8 cellular contexts compared by ENCODE assay signal in the genomic region with DNA sequence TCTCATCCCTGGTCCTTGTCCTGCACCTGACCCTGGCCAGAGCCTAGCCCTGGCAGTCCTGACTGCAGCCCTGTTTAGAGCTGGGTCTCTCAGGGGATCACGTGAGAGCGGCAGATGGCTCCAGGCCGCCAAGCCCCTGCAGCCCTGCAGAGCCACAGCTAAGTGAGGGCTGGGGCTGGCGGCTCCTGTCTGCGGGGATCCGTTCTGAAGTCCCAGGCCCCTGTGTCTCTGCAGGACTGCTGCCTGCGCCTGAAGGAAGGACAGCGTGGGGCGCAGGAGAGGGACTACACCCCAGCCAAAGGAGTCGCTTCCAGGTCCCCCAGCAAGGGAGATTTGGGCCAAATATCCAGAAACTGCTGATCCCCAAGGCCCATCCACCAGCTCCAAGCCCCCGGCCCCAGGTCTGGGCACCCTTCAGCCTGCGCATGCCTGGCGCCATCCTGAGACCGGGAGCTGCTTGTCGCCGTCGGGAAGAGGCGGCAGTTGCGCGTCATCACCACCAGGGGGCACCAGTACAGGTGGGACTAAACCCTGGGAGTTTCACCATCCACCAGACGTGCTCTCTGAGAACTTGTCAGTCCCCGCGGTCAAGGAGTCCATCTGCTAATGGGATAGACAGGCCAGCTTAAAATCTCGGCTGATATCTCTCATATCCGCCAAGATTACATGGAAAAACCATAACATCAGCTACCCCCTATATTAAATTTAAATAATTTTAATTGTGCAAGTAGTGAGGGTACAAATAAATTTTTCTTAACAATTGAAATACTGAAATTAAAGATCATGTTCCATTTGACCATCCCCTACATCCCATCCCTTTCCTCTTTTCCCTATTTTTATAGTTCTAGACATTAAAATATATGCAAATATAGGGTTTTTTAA. TPM values are rescaled to one million over a fixed set of nuclear protein-coding genes. Genes with fewer than 3 reads are reported as not detected.
A peak's percentile ranks its signal among the peaks of the same experiment; 100 is the strongest.
DNase-seq lines count a peak whose midpoint lies in the region; ATAC-seq, FAIRE-seq and TF ChIP-seq lines count a peak whose summit lies in the region.

No MANE protein-coding gene starts in this region.

- TF ChIP-seq POLR2A in K562 (conservative IDR thresholded peaks at IDR 0.05), result no peak

- in situ Hi-C loops in K562 (cut with MboI), result no loop called here

- no TSS peak for BruUV-seq in K562 (replicated peaks; lab: Mats Ljungman, UMichigan)

- peak; percentile 34 to 71; a peak in 2 of 4 replicates for TF ChIP-seq RAD21 in K562 (CRISPR knock-in tag; conservative IDR thresholded peaks at IDR 0.05 in 1 of 2, IDR thresholded peaks at IDR 0.05 in 1 of 2)

- H3K4me3 ChIP-seq in K562, result no peak overlapping the region
- H3K4me3 ChIP-seq in iPS-20b (ENCODE audit: low read length), result peak overlapping the region; percentile 64; the same call in 1 of the 2 replicates

- H3K36me3 ChIP-seq in K562 (ENCODE audit: control insufficient read depth, insufficient read depth, low read length) (no peaks in the 10 kb centered on the region), iPS-20b (ENCODE audit: insufficient read depth, low read depth, low read length) (no peaks in the 10 kb centered on the region)

- no peaks in the 10 kb centered on the region for H4K20me1 ChIP-seq in K562 (replicated peaks; ENCODE audit: control insufficient read depth, insufficient read depth, low read length)

- TF ChIP-seq EP300 in K562 (IDR thresholded peaks at IDR 0.05; ENCODE audit: low read length), result no peak

- H3K9me3 ChIP-seq in K562 (replicated peaks; ENCODE audit: control insufficient read depth, insufficient read depth, low read depth, low read length) (no peaks in the 10 kb centered on the region), iPS-20b (ENCODE audit: insufficient read depth, low read depth, low read length) (no peaks in the 10 kb centered on the region)

- ATAC-seq in HG02642 (IDR thresholded peaks at IDR 0.05; ENCODE audit: poor library complexity, unreplicated experiment) (peak; percentile 82), K562 (peak; percentile 94)

- POLR2A ChIA-PET in K562 (lab: Yijun Ruan, JAX), result interaction anchor here (0.6 to 1.6 kb wide), 3 partner anchors 8 to 89 kb away, joined by 3 to 5 read pairs (median 3); no protein-coding TSS in a partner anchor

- H3K4me1 ChIP-seq in K562 (replicated peaks in 1 of 2; ENCODE audit: control insufficient read depth in 2 of 2, insufficient read depth in 2 of 2, low read length in 2 of 2) (peaks cover 0 to 19% of the 10 kb centered on the region in 2 experiments; a peak in 3 of 5 replicates), iPS-20b (ENCODE audit: insufficient read depth, low read length) (no peaks in the 10 kb centered on the region)

- DNase-seq in NCI-H1417 (lab: John Stamatoyannopoulos, UW) (peak; percentile 66 to 81 (median 71)), NCI-H1417 treated with DMSO at 0.1 percent for 48 hours (lab: John Stamatoyannopoulos, UW) (no peak), NCI-H128 (lab: John Stamatoyannopoulos, UW; ENCODE audit: unreplicated experiment) (peak; percentile 24), T-helper 2 cell (peak in 3 of 5 experiments; percentile 32 to 43 (median 33)), K562 (ENCODE audit: extremely low read depth in 1 of 4, low spot score in 3 of 4) (peak; percentile 83 to 90 (median 90))
- DNase-seq in stimulated activated CD4-positive, alpha-beta T cell treated with anti-CD3 and anti-CD28 coated beads, Interleukin-12 subunit alpha, Interleukin-12 subunit beta, amount 100 ng/mL, for 4 hours, result peak; percentile 63

- no peaks in the 10 kb centered on the region for H3K27me3 ChIP-seq in K562 (ENCODE audit: control insufficient read depth in 2 of 2, insufficient read depth in 2 of 2, low read length in 2 of 2)
- peaks cover 9% of the 10 kb centered on the region; the same call in 1 of the 2 replicates for H3K27me3 ChIP-seq in iPS-20b (ENCODE audit: insufficient read depth, low read length)

- H3K9ac ChIP-seq in K562 (ENCODE audit: insufficient read depth in 1 of 2, low read depth in 2 of 2, low read length in 2 of 2), result peak overlapping the region in 1 of 2 experiments; percentile 69; a peak in 1 of 4 replicates
- H3K9ac ChIP-seq in iPS-20b (ENCODE audit: low read depth, low read length), result peak overlapping the region; percentile 78; the same call in 1 of the 2 replicates

- 13% methylated on average over 22 of the region's 25 CpGs for WGBS in K562 (ENCODE audit: insufficient coverage, low coverage, missing lambda C conversion rate)

- peak overlapping the region; percentile 58; the same call in 1 of the 2 replicates for H3K4me2 ChIP-seq in K562 (ENCODE audit: insufficient read depth, low read length)

- CTCF ChIA-PET in K562 (lab: Yijun Ruan, JAX; ENCODE audit: low intra/inter-chr PET ratio), result interaction anchor here (0.7 to 1.0 kb wide), 2 partner anchors 9 to 138 kb away, joined by 5 read pairs; no protein-coding TSS in a partner anchor

- peak overlapping the region; percentile 75 for H2AFZ ChIP-seq in K562 (ENCODE audit: low read depth, low read length)

- TF ChIP-seq CTCF in K562 (IDR thresholded peaks at IDR 0.05 in 2 of 3, conservative IDR thresholded peaks at IDR 0.05 in 1 of 3; ENCODE audit: insufficient read depth in 2 of 3, low read depth in 1 of 3, low read length in 3 of 3), result peak; percentile 94 to 97 (median 95)

- peak; percentile 84 for FAIRE-seq in K562 (lab: Jason Lieb, UNC)

- H3K27ac ChIP-seq in K562 (ENCODE audit: extremely low read depth, low read depth, low read length), result no peak overlapping the region
- peak overlapping the region; percentile 67 for H3K27ac ChIP-seq in iPS-20b (ENCODE audit: low read length)

- H3K79me2 ChIP-seq in K562 (ENCODE audit: control insufficient read depth, insufficient read depth, low read length), result no peaks in the 10 kb centered on the region

- H3K9me1 ChIP-seq in K562 (ENCODE audit: control insufficient read depth, insufficient read depth, low read length), result no peaks in the 10 kb centered on the region

- intact Hi-C loops in K562 (cut with micrococcal nuclease), result loop anchor here (1.0 to 2.0 kb wide), 2 partner anchors 23 to 36 kb away; no protein-coding TSS in a partner anchor

TF ChIP-seq in K562, 482 proteins besides CTCF, POLR2A, EP300 and RAD21 (continues in another document):
- TF ChIP-seq HSF4 (CRISPR knock-in tag; IDR thresholded peaks at IDR 0.05; ENCODE audit: borderline replicate concordance) (no peak), CREM (IDR thresholded peaks at IDR 0.05; ENCODE audit: low read depth) (peak; percentile 96), NRF1 (conservative IDR thresholded peaks at IDR 0.05 in 1 of 2, IDR thresholded peaks at IDR 0.05 in 1 of 2) (peak; percentile 93 to 94), MEIS2 (IDR thresholded peaks at IDR 0.05; ENCODE audit: partially characterized antibody) (peak; percentile 45)
- TF ChIP-seq, protein P1, sequence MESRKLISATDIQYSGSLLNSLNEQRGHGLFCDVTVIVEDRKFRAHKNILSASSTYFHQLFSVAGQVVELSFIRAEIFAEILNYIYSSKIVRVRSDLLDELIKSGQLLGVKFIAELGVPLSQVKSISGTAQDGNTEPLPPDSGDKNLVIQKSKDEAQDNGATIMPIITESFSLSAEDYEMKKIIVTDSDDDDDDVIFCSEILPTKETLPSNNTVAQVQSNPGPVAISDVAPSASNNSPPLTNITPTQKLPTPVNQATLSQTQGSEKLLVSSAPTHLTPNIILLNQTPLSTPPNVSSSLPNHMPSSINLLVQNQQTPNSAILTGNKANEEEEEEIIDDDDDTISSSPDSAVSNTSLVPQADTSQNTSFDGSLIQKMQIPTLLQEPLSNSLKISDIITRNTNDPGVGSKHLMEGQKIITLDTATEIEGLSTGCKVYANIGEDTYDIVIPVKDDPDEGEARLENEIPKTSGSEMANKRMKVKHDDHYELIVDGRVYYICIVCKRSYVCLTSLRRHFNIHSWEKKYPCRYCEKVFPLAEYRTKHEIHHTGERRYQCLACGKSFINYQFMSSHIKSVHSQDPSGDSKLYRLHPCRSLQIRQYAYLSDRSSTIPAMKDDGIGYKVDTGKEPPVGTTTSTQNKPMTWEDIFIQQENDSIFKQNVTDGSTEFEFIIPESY (CRISPR knock-in tag; IDR thresholded peaks at IDR 0.05), result peak; percentile 30; the same call in 1 of the 2 replicates

RNA-seq across cellular contexts. Expression of a gene that starts 25.1 kb away (rescaled TPM):
- total RNA-seq in K562 (2011; cell fraction: chromatin; rRNA removed; ENCODE audit: low replicate concordance), result not detected in 2 replicates
- total RNA-seq in K562 (2011; cell fraction: nucleolus; rRNA removed), result not detected in 2 replicates
- total RNA-seq in K562 (2011; cell fraction: nucleoplasm; rRNA removed), result not detected in 2 replicates
- total RNA-seq in K562 (2014; rRNA removed), result 0.61 TPM in 1 of 2 replicates, not detected in the other
- not detected in 2 replicates for total RNA-seq in K562 (2014; rRNA removed; fragmentation: Illumina TruSeq; extraction: Trizol)
- total RNA-seq in K562 (2015; rRNA removed; fragmentation: Illumina TruSeq; extraction: Trizol), result not detected in 2 replicates
- total RNA-seq in K562 (2021), result not detected in 2 replicates
- polyA plus RNA-seq in K562 (2011; rRNA removed), result not detected in 2 replicates
- polyA plus RNA-seq in K562 (2011; cell fraction: cytosol; rRNA removed), result not detected in 2 replicates
- 0.25 TPM in 1 of 2 replicates, not detected in the other for polyA plus RNA-seq in K562 (2011; cell fraction: nucleus; rRNA removed)
- not detected in 2 replicates for polyA plus RNA-seq in K562 (2012)
- polyA plus RNA-seq in K562 (2014; fragmentation: Illumina TruSeq; extraction: Trizol), result not detected in 2 replicates
- polyA plus RNA-seq in K562 (2014; fragmentation: Nextera tagmentation; extraction: Ambion mirVana), result not detected
- polyA plus RNA-seq in K562 (2014; rRNA removed), result not detected in 2 replicates
- not detected in 2 replicates for polyA minus RNA-seq in K562 (2011; rRNA and poly(A)+ RNA removed)
- not detected in 2 replicates for polyA minus RNA-seq in K562 (2011; cell fraction: cytosol; rRNA and poly(A)+ RNA removed)
- not detected in 2 replicates for polyA minus RNA-seq in K562 (2011; cell fraction: nucleus; rRNA and poly(A)+ RNA removed)

RNA-seq across cellular contexts. Expression of a gene that starts 27.0 kb away (rescaled TPM):
- 3.5 and 8.8 TPM in 2 replicates for total RNA-seq in K562 (2011; cell fraction: chromatin; rRNA removed; ENCODE audit: low replicate concordance)
- total RNA-seq in K562 (2011; cell fraction: nucleolus; rRNA removed), result 9.5 and 9.6 TPM in 2 replicates
- total RNA-seq in K562 (2011; cell fraction: nucleoplasm; rRNA removed), result 8.4 and 15.0 TPM in 2 replicates
- total RNA-seq in K562 (2014; rRNA removed), result 3.1 and 9.0 TPM in 2 replicates
- 2.8 and 4.1 TPM in 2 replicates for total RNA-seq in K562 (2014; rRNA removed; fragmentation: Illumina TruSeq; extraction: Trizol)
- 3.6 and 4.2 TPM in 2 replicates for total RNA-seq in K562 (2015; rRNA removed; fragmentation: Illumina TruSeq; extraction: Trizol)
- 6.7 and 6.9 TPM in 2 replicates for total RNA-seq in K562 (2021)
- 8.7 and 12.6 TPM in 2 replicates for polyA plus RNA-seq in K562 (2011; rRNA removed)
- polyA plus RNA-seq in K562 (2011; cell fraction: cytosol; rRNA removed), result 8.5 and 20.6 TPM in 2 replicates
- polyA plus RNA-seq in K562 (2011; cell fraction: nucleus; rRNA removed), result 12.3 and 20.4 TPM in 2 replicates
- 3.2 and 4.3 TPM in 2 replicates for polyA plus RNA-seq in K562 (2012)
- polyA plus RNA-seq in K562 (2014; fragmentation: Illumina TruSeq; extraction: Trizol), result 7.8 and 8.6 TPM in 2 replicates
- polyA plus RNA-seq in K562 (2014; fragmentation: Nextera tagmentation; extraction: Ambion mirVana), result under 1 TPM; 0.18 to 0.45 TPM
- 5.4 and 6.7 TPM in 2 replicates for polyA plus RNA-seq in K562 (2014; rRNA removed)
- 6.1 and 10.7 TPM in 2 replicates for polyA minus RNA-seq in K562 (2011; rRNA and poly(A)+ RNA removed)
- 3.5 and 6.3 TPM in 2 replicates for polyA minus RNA-seq in K562 (2011; cell fraction: cytosol; rRNA and poly(A)+ RNA removed)
- 2.7 and 2.8 TPM in 2 replicates for polyA minus RNA-seq in K562 (2011; cell fraction: nucleus; rRNA and poly(A)+ RNA removed)
